ENCODE assay signal across 8 cellular contexts in the genomic region with DNA sequence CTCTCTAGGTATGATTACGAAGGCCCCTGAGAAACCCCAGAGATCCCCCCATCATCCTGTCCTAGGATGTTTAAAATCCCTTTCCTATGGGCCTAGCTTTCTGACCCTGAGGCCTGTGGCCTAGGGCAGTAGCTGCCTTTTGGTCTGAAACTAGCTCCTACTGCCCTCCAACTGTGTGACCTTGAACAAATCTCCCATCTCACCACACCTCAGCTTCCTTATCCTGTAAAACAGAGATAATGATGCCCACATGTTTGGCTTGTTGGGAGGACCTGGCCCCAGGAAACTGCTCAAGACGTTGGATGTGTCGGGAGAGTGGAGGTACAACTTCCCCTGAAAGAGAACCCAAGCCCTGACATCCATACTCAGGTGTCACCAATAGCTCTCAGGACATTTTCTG.
"Had no signal": no experiment of that assay in that cellular context is flagged by ENCODE, and none has a peak within 500 bp of the region (broad histone marks: within the 10 kb centered on the region; RNA-seq: fewer than 3 reads in every experiment).

No MANE protein-coding gene starts in this region.

- DNase-seq: H9, HCEC 1CT, IMR-90 had no signal

- H3K27ac ChIP-seq: HL-60 had no signal

- H3K4me3 ChIP-seq: GM23338 had no signal

- FAIRE-seq: H1, H54, HepG2 had no signal

- ATAC-seq: GM23338, HepG2 had no signal
